14 cellular contexts compared by ENCODE assay signal in the genomic region with DNA sequence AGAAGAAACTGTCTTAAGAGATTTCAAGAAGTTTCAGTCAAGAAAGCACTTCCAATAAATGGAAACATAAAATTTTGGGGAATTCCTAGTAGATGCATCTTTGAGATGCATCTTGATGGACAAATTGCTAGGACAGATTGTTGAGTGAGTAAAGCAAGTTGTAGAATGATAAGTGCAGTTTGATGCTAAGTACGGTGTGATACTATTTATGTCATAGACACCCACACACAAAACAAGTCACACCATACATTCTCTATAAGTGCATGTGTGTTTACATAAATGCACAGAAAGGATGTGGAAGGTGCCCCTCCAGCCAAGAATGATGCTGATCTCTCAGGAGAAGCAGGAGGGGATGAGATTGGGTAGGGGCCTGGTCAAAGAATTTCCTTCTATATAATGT.
DNase-seq lines count a peak whose midpoint lies in the region; ATAC-seq lines count a peak whose summit lies in the region.
"Had no signal": no experiment of that assay in that cellular context is flagged by ENCODE, and none has a peak within 500 bp of the region (broad histone marks: within the 10 kb centered on the region; RNA-seq: fewer than 3 reads in every experiment).

No MANE protein-coding gene starts in this region.

- peak; percentile 85 for ATAC-seq in activated CD4-positive, alpha-beta T cell treated with anti-CD3 and anti-CD28 coated beads for 36 hours
- ATAC-seq in activated T-cell treated with anti-CD3 and anti-CD28 coated beads, Interleukin-2, amount 50 U/mL, for 72 hours (replicated peaks in 1 of 2) = peak; percentile 64 to 68
- ATAC-seq: A549; CD8-positive, alpha-beta T cell had no signal

- intact Hi-C loops in activated CD4-positive, alpha-beta T cell treated with anti-CD3 and anti-CD28 coated beads for 36 hours (cut with DNase I, micrococcal nuclease) = no loop called here

- H3K27ac Mint-ChIP-seq in activated CD4-positive, alpha-beta T cell treated with anti-CD3 and anti-CD28 coated beads for 36 hours = no peak overlapping the region
- H3K27ac Mint-ChIP-seq in activated T-cell treated with anti-CD3 and anti-CD28 coated beads, Interleukin-2, amount 50 U/mL, for 72 hours = peak overlapping the region; percentile 16
- H3K27ac Mint-ChIP-seq: B cell; CD4-positive, alpha-beta T cell; CD8-positive, alpha-beta T cell had no signal

- POLR2A ChIA-PET in activated CD4-positive, alpha-beta T cell treated with anti-CD3 and anti-CD28 coated beads for 36 hours (lab: Charles Lee) = no interaction called here

- peaks cover 5% of the 10 kb centered on the region for H3K9me3 Mint-ChIP-seq in activated CD4-positive, alpha-beta T cell treated with anti-CD3 and anti-CD28 coated beads for 36 hours (ENCODE audit: low read depth)
- no peaks in the 10 kb centered on the region for H3K9me3 Mint-ChIP-seq in activated T-cell treated with anti-CD3 and anti-CD28 coated beads, Interleukin-2, amount 50 U/mL, for 72 hours
- H3K9me3 Mint-ChIP-seq: CD4-positive, alpha-beta T cell; CD8-positive, alpha-beta T cell had no signal

- no peaks in the 10 kb centered on the region for H3K36me3 Mint-ChIP-seq in activated CD4-positive, alpha-beta T cell treated with anti-CD3 and anti-CD28 coated beads for 36 hours (ENCODE audit: low read depth)
- peaks cover under 1 to 2% of the 10 kb centered on the region in 2 donors for H3K36me3 Mint-ChIP-seq in activated T-cell treated with anti-CD3 and anti-CD28 coated beads, Interleukin-2, amount 50 U/mL, for 72 hours (ENCODE audit: insufficient read depth in 2 of 2)
- H3K36me3 Mint-ChIP-seq: CD8-positive, alpha-beta T cell had no signal

- no peak for DNase-seq in activated CD4-positive, alpha-beta T cell treated with anti-CD3 and anti-CD28 coated beads for 36 hours
- DNase-seq in activated CD4-positive, alpha-beta T cell treated with anti-CD3 and anti-CD28 coated beads, Interleukin-2, amount 50 U/mL, for 48 hours = no peak
- DNase-seq in activated T-cell treated with anti-CD3 and anti-CD28 coated beads, Interleukin-2, amount 50 U/mL, for 72 hours = no peak
- DNase-seq in activated T-cell treated with anti-CD3 and anti-CD28 coated beads, Interleukin-2, amount 50 U/mL, for 48 hours = no peak
- no peak for DNase-seq in KG1 (lab: John Stamatoyannopoulos, UW)
- DNase-seq: AML-193; Caco-2; Calu3; CD4-positive, alpha-beta T cell; CD8-positive, alpha-beta T cell; DMS79 treated with DMSO at 0.1 percent for 48 hours; GF-D8 had no signal

- peaks cover 18% of the 10 kb centered on the region for H3K4me1 Mint-ChIP-seq in activated CD4-positive, alpha-beta T cell treated with anti-CD3 and anti-CD28 coated beads for 36 hours
- peaks cover 8% of the 10 kb centered on the region for H3K4me1 Mint-ChIP-seq in activated T-cell treated with anti-CD3 and anti-CD28 coated beads, Interleukin-2, amount 50 U/mL, for 72 hours (ENCODE audit: low read depth)
- H3K4me1 Mint-ChIP-seq: B cell had no signal

- no peaks in the 10 kb centered on the region for H3K27me3 Mint-ChIP-seq in activated CD4-positive, alpha-beta T cell treated with anti-CD3 and anti-CD28 coated beads for 36 hours
- no peaks in the 10 kb centered on the region for H3K27me3 Mint-ChIP-seq in activated T-cell treated with anti-CD3 and anti-CD28 coated beads, Interleukin-2, amount 50 U/mL, for 72 hours (ENCODE audit: low read depth)
- H3K27me3 Mint-ChIP-seq: B cell; CD4-positive, alpha-beta T cell had no signal

- H3K4me3 Mint-ChIP-seq in activated CD4-positive, alpha-beta T cell treated with anti-CD3 and anti-CD28 coated beads for 36 hours = no peak overlapping the region
- H3K4me3 Mint-ChIP-seq in activated T-cell treated with anti-CD3 and anti-CD28 coated beads, Interleukin-2, amount 50 U/mL, for 72 hours = no peak overlapping the region
- H3K4me3 Mint-ChIP-seq: B cell; CD4-positive, alpha-beta T cell; CD8-positive, alpha-beta T cell had no signal

- CTCF ChIA-PET in activated CD4-positive, alpha-beta T cell treated with anti-CD3 and anti-CD28 coated beads for 36 hours (lab: Charles Lee) = no interaction called here
